ENCODE assay signal across 8 cellular contexts in the genomic region with DNA sequence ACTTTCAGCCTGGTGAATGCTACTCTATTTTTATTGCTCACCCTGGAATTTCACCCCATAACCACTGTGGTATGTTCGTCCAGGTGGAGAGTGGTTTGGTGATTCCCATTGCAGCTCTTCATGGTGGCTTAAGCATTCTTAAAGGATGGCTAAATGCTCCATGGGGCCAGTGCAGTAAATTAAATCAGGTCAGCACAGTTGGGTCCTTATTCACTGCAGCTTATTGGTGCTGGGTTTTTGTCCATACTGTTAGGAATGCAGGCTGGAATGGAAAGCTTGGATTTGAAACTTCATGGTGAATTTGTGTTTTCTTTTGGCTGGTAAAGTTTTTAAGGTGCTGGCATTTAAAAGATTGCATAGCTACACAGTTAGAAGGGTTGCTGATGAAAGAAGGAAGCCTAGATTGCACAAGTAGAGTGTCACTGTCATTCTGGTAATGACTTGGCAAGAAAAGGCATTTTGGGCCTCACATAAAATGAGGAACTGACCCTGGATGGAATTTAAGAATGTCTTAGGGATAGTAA. TPM values are rescaled to one million over a fixed set of nuclear protein-coding genes. Genes with fewer than 3 reads are reported as not detected.
DNase-seq lines count a peak whose midpoint lies in the region; ATAC-seq and TF ChIP-seq lines count a peak whose summit lies in the region.

No MANE protein-coding gene starts in this region.

- H3K4me1 ChIP-seq in neuron (ENCODE audit: insufficient read depth, low read length), result peaks cover 52% of the 10 kb centered on the region

- peaks cover 27% of the 10 kb centered on the region for H3K36me3 ChIP-seq in neuron (ENCODE audit: insufficient read depth, low read length)

- no peak overlapping the region for H2AFZ ChIP-seq in neuron (ENCODE audit: low read depth, low read length)

- TF ChIP-seq CTCF in AG09309 (IDR thresholded peaks at IDR 0.05; ENCODE audit: control insufficient read depth, insufficient read depth, low read depth, low read length, missing control alignments) (no peak), astrocyte of the cerebellum (IDR thresholded peaks at IDR 0.05; ENCODE audit: low read depth, low read length, missing control alignments) (no peak)

- H3K27me3 ChIP-seq in neuron (ENCODE audit: insufficient read depth, low read length), result no peaks in the 10 kb centered on the region

- H3K4me3 ChIP-seq in AG09309 (ENCODE audit: control insufficient read depth, low read depth, low read length) (no peak overlapping the region), astrocyte of the cerebellum (ENCODE audit: low read depth, low read length) (no peak overlapping the region), neuron (ENCODE audit: low read length) (peak overlapping the region; percentile 14)

- in situ Hi-C loops in astrocyte of the cerebellum (cut with HindIII; ENCODE audit: low sequenced_read_pairs), result no loop called here

- no peaks in the 10 kb centered on the region for H3K9me3 ChIP-seq in neuron (ENCODE audit: low read length)

- DNase-seq in AG09309 (ENCODE audit: low read depth) (peak; percentile 97), astrocyte of the cerebellum (ENCODE audit: low read depth) (peak; percentile 97), NCI-H82 (lab: John Stamatoyannopoulos, UW) (no peak), foreskin melanocyte (no peak)

- ATAC-seq in GM19467 (IDR thresholded peaks at IDR 0.05; ENCODE audit: unreplicated experiment), result peak; percentile 63
- ATAC-seq in HG03571 (IDR thresholded peaks at IDR 0.05; ENCODE audit: unreplicated experiment), result peak; percentile 87
- ATAC-seq in esophagus mucosa, result no peak

RNA-seq across cellular contexts. Expression of gene TLE4, which starts 39.4 kb away (rescaled TPM):
- total RNA-seq in esophagus mucosa, result 30.4 TPM

Comparison
In these comparisons a context has a peak if more than half of its experiments do, and no peak if none do; other contexts are left out.
1. DNase-seq: peak in AG09309 (single experiment) and astrocyte of the cerebellum (single experiment); none in NCI-H82 (single experiment) and foreskin melanocyte (single experiment).